ENCODE assay signal across 10 cellular contexts in the genomic region with DNA sequence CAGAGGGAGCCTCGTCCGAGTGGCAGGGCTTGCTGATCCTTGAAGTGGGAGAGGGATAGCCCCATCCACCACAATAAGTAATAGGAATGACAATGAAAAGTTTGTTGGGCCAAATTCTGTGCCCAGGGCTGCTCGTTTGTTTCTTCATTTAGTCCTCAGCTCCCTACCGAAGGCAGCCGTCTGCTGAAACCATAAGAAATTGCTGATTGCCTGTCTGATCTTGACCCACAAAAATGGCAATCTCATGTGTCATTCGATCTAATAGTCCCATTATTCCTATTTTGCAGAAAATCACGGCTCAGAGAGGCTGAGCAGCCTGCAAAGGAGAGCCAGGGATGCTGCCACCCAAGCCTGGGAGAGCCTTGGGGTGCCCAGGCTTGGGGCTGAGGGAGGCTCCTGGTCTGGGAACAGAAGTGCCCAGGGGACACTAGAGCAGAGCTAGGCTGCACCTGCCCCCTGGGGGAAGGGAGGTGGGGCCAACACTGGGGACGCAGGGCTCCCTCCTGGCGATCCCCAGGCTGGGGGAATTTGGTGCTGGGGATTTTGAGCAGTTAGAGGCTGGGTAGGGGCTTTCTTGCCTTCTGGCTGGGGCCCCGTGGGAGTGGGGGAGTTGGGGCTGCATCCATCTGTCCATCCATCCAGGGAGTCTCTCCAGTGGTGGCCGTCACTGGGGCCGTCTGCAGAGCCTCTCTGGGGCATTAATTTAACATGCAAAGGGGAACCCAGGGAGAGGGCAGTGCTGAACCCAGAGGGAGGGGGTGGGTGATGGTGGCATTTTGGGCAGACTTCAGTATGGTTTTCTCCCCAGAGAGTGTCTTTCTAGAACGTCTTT. TPM values are rescaled to one million over a fixed set of nuclear protein-coding genes. Genes with fewer than 3 reads are reported as not detected.
A peak's percentile ranks its signal among the peaks of the same experiment; 100 is the strongest.
DNase-seq lines count a peak whose midpoint lies in the region; ATAC-seq and TF ChIP-seq lines count a peak whose summit lies in the region.
"Had no signal": no experiment of that assay in that cellular context is flagged by ENCODE, and none has a peak within 500 bp of the region (broad histone marks: within the 10 kb centered on the region; RNA-seq: fewer than 3 reads in every experiment).

No MANE protein-coding gene starts in this region.

- ATAC-seq in GM21381 (IDR thresholded peaks at IDR 0.05; ENCODE audit: unreplicated experiment) (peak; percentile 48), GM21723 (IDR thresholded peaks at IDR 0.05; ENCODE audit: unreplicated experiment) (no peak)
- ATAC-seq: Right ventricle myocardium inferior, upper lobe of right lung had no signal

- peak; percentile 12 for DNase-seq in COLO829 (ENCODE audit: low spot score)
- DNase-seq in PC-9, result peak in 1 of 2 experiments; percentile 68
- no peak for DNase-seq in SIG-M5 (lab: John Stamatoyannopoulos, UW)
- DNase-seq in hippocampal formation (lab: John Stamatoyannopoulos, UW), result no peak
- no peak for DNase-seq in Peyer's patch
- DNase-seq: upper lobe of right lung had no signal

- H3F3A ChIP-seq in PC-9 (ENCODE audit: insufficient read depth, low read depth), result peaks cover 25% of the 10 kb centered on the region

- CTCF ChIA-PET in PC-9 (lab: Charles Lee), result interaction anchor here (0.6 to 0.9 kb wide), 3 partner anchors 11 to 219 kb away, joined by 3 to 4 read pairs (median 3); no protein-coding TSS in a partner anchor

- intact Hi-C loops in PC-9 (cut with micrococcal nuclease; ENCODE audit: unreplicated experiment), result loop anchor here (1.0 to 5.0 kb wide), 2 partner anchors 70 to 164 kb away; no protein-coding TSS in a partner anchor

- no peak overlapping the region for H3K9ac ChIP-seq in iPS-18a (ENCODE audit: low read length)

- TF ChIP-seq POLR2A in Peyer's patch (IDR thresholded peaks at IDR 0.05), result no peak

- H3K9me2 ChIP-seq in PC-9 (ENCODE audit: insufficient read depth), result no peaks in the 10 kb centered on the region

- H3K4me1 ChIP-seq in PC-9 (replicated peaks; ENCODE audit: insufficient read depth) (peaks cover 37% of the 10 kb centered on the region), iPS-18a (ENCODE audit: control insufficient read depth, low read depth, low read length) (peaks cover 20% of the 10 kb centered on the region), Peyer's patch (peaks cover 0 to 20% (median 7%) of the 10 kb centered on the region in 4 donors)

- peak overlapping the region; percentile 68 for H3K4me2 ChIP-seq in PC-9

- peak overlapping the region; percentile 1; the same call in 1 of the 2 replicates for H2AFZ ChIP-seq in PC-9

- no peaks in the 10 kb centered on the region for H3K27me3 ChIP-seq in PC-9 (ENCODE audit: insufficient read depth, low read depth)
- no peaks in the 10 kb centered on the region for H3K27me3 ChIP-seq in iPS-18a (ENCODE audit: control insufficient read depth, insufficient read depth, low read length)
- H3K27me3 ChIP-seq in Peyer's patch, result no peaks in the 10 kb centered on the region
- H3K27me3 ChIP-seq: upper lobe of right lung had no signal

- H3K27ac ChIP-seq in PC-9 (peak overlapping the region; percentile 75), iPS-18a (ENCODE audit: low read length) (peak overlapping the region; percentile 2), Peyer's patch (no peak overlapping the region)
- H3K27ac ChIP-seq: upper lobe of right lung had no signal

- H3K4me3 ChIP-seq in PC-9 (peak overlapping the region; percentile 28; the same call in 1 of the 2 replicates), iPS-18a (ENCODE audit: low read length) (no peak overlapping the region), Peyer's patch (no peak overlapping the region)
- H3K4me3 ChIP-seq: upper lobe of right lung had no signal

- no peaks in the 10 kb centered on the region for H3K36me3 ChIP-seq in PC-9 (ENCODE audit: low read depth)
- no peaks in the 10 kb centered on the region for H3K36me3 ChIP-seq in iPS-18a (ENCODE audit: control insufficient read depth, low read depth, low read length)
- H3K36me3 ChIP-seq in Peyer's patch, result no peaks in the 10 kb centered on the region
- H3K36me3 ChIP-seq: upper lobe of right lung had no signal

- no peak for TF ChIP-seq CTCF in PC-9 (conservative IDR thresholded peaks at IDR 0.05)
- TF ChIP-seq CTCF in Peyer's patch (IDR thresholded peaks at IDR 0.05), result no peak

- H3K9me3 ChIP-seq in PC-9 (ENCODE audit: insufficient read depth, low read depth) (no peaks in the 10 kb centered on the region), iPS-18a (ENCODE audit: control insufficient read depth, low read depth, low read length) (no peaks in the 10 kb centered on the region), Peyer's patch (peaks cover 0 to 1% (median under 1%) of the 10 kb centered on the region in 4 donors)
- H3K9me3 ChIP-seq: upper lobe of right lung had no signal

- H3K79me2 ChIP-seq in PC-9 (ENCODE audit: low read depth), result no peaks in the 10 kb centered on the region

- POLR2A ChIA-PET in PC-9 (lab: Charles Lee; ENCODE audit: unreplicated experiment), result no interaction called here

- TSS peak; percentile 81 for BruUV-seq in PC-9 (replicated peaks; lab: Mats Ljungman, UMichigan)

- H4K20me1 ChIP-seq in PC-9 (ENCODE audit: insufficient read depth), result no peaks in the 10 kb centered on the region

RNA-seq across cellular contexts. Expression of gene SOCS1, which starts 53.5 kb away (rescaled TPM):
- total RNA-seq in PC-9 (2021) (4.6 and 6.7 TPM in 2 replicates), Peyer's patch (10 to 100 TPM in 3 of 4 donors, 1 to 10 TPM in 1; 8.7 to 19.0 (median 15.3) TPM)

Comparison
In these comparisons a context has a peak if more than half of its experiments do, and no peak if none do; other contexts are left out.
1. H3K27ac ChIP-seq: peak in PC-9 (single experiment) and iPS-18a (single experiment); none in Peyer's patch (0 of 4).